ENCODE assay signal across 16 cellular contexts in genomic region chr2:175688241-175688640, GRCh38.
DNase-seq lines count a peak whose midpoint lies in the region; TF ChIP-seq lines count a peak whose summit lies in the region.
"Had no signal": no experiment of that assay in that cellular context is flagged by ENCODE, and none has a peak within 500 bp of the region (broad histone marks: within the 10 kb centered on the region; RNA-seq: fewer than 3 reads in every experiment).

No MANE protein-coding gene starts in this region.

- no peak for TF ChIP-seq CTCF in hepatocyte (IDR thresholded peaks at IDR 0.05; ENCODE audit: poor library complexity)

- peak overlapping the region; percentile 62 for H3K27ac ChIP-seq in hepatocyte
- H3K27ac ChIP-seq: 22Rv1, A549, BLaER1 had no signal

- H2AFZ ChIP-seq in hepatocyte = no peak overlapping the region

- WGBS in hepatocyte (ENCODE audit: low lambda C conversion rate, missing lambda C conversion rate) = 77% methylated on average over 4 of the region's 4 CpGs

- H3K79me2 ChIP-seq in hepatocyte = no peaks in the 10 kb centered on the region

- H3K9me3 ChIP-seq in hepatocyte (ENCODE audit: low read depth) = no peaks in the 10 kb centered on the region
- H3K9me3 ChIP-seq: A549, BLaER1 had no signal

- H3K36me3 ChIP-seq in hepatocyte (replicated peaks; ENCODE audit: insufficient read depth, low read depth) = no peaks in the 10 kb centered on the region
- H3K36me3 ChIP-seq: BLaER1 had no signal

- H4K20me1 ChIP-seq in hepatocyte (ENCODE audit: insufficient read depth, poor library complexity, severe bottlenecking) = no peaks in the 10 kb centered on the region
- H4K20me1 ChIP-seq: BLaER1 had no signal

- no peak overlapping the region for H3K4me3 ChIP-seq in hepatocyte
- H3K4me3 ChIP-seq: A549, BLaER1 had no signal

- no peaks in the 10 kb centered on the region for H3K4me1 ChIP-seq in hepatocyte (ENCODE audit: insufficient read depth)
- H3K4me1 ChIP-seq: A549, BLaER1 had no signal

- DNase-seq in DMS79 treated with DMSO at 0.1 percent for 48 hours (lab: John Stamatoyannopoulos, UW) = peak; percentile 25
- DNase-seq in DMS79 (lab: John Stamatoyannopoulos, UW) = no peak
- DNase-seq in NCI-H69 (lab: John Stamatoyannopoulos, UW) = peak; percentile 31
- DNase-seq in hepatocyte (ENCODE audit: low spot score) = no peak
- no peak for DNase-seq in iPS-NIHi11 (ENCODE audit: low spot score)
- DNase-seq in ureter (ENCODE audit: low spot score) = no peak
- no peak for DNase-seq in globus pallidus (ENCODE audit: low spot score)
- DNase-seq: CD4-positive, alpha-beta memory T cell; DMS153; DND-41; EL; H9; IMR-90 had no signal

- H3K9me2 ChIP-seq in hepatocyte (replicated peaks; ENCODE audit: insufficient read depth) = no peaks in the 10 kb centered on the region

- H3K27me3 ChIP-seq in hepatocyte = no peaks in the 10 kb centered on the region
- H3K27me3 ChIP-seq: BLaER1 had no signal

- H3K4me2 ChIP-seq in hepatocyte = peak overlapping the region; percentile 59
- H3K4me2 ChIP-seq: A549, BLaER1 had no signal

Comparison
In these comparisons a context has a peak if more than half of its experiments do, and no peak if none do; other contexts are left out.
1. DNase-seq: peak in DMS79 treated with DMSO at 0.1 percent for 48 hours (single experiment) and NCI-H69 (single experiment); none in DMS79 (single experiment), hepatocyte (single experiment), iPS-NIHi11 (single experiment), ureter (single experiment) and globus pallidus (single experiment).